ENCODE assay signal across 8 cellular contexts in genomic region chr15:84749111-84749991, GRCh38. TPM values are rescaled to one million over a fixed set of nuclear protein-coding genes. Genes with fewer than 3 reads are reported as not detected.
DNase-seq lines count a peak whose midpoint lies in the region; ATAC-seq and TF ChIP-seq lines count a peak whose summit lies in the region.

No MANE protein-coding gene starts in this region.

- H3K27me3 ChIP-seq in colonic mucosa: no peaks in the 10 kb centered on the region
- H3K27me3 ChIP-seq in lower lobe of right lung (ENCODE audit: low read depth): no peaks in the 10 kb centered on the region

- CTCF ChIA-PET in activated B cell treated with CpG ODN at 0.5 μM for 24 hours (lab: Charles Lee): interaction anchor here (0.9 to 2.5 kb wide), 8 partner anchors 12 to 151 kb away, joined by 3 to 9 read pairs (median 3); partner anchors contain the start of gene SEC11A

- peak overlapping the region; percentile 97 for H3K4me3 Mint-ChIP-seq in activated B cell treated with CpG ODN at 0.5 μM for 24 hours

- H3K4me1 Mint-ChIP-seq in activated B cell treated with CpG ODN at 0.5 μM for 24 hours: peaks cover 76% of the 10 kb centered on the region

- no peaks in the 10 kb centered on the region for H3K9me3 Mint-ChIP-seq in activated B cell treated with CpG ODN at 0.5 μM for 24 hours

- H3K36me3 ChIP-seq in colonic mucosa (no peaks in the 10 kb centered on the region), lower lobe of right lung (no peaks in the 10 kb centered on the region)

- peak; percentile 1 for ATAC-seq in GM19452 (IDR thresholded peaks at IDR 0.05; ENCODE audit: unreplicated experiment)
- ATAC-seq in activated B cell treated with CpG ODN at 0.5 μM for 24 hours (ENCODE audit: low read depth): no peak
- peak; percentile 23 to 37 for ATAC-seq in lower lobe of right lung

- H3K36me3 Mint-ChIP-seq in activated B cell treated with CpG ODN at 0.5 μM for 24 hours (ENCODE audit: low read depth): peaks cover 24% of the 10 kb centered on the region

- H3K27ac Mint-ChIP-seq in activated B cell treated with CpG ODN at 0.5 μM for 24 hours: peak overlapping the region; percentile 84

- POLR2A ChIA-PET in activated B cell treated with CpG ODN at 0.5 μM for 24 hours (lab: Charles Lee): interaction anchor here (0.6 to 4.6 kb wide), 14 partner anchors 11 to 232 kb away, joined by 3 to 127 read pairs (median 4); partner anchors contain the start of genes NMB, PDE8A and SEC11A

- peak overlapping the region; percentile 98 for H3K27ac ChIP-seq in 22Rv1
- H3K27ac ChIP-seq in colonic mucosa: peak overlapping the region; percentile 92
- H3K27ac ChIP-seq in lower lobe of right lung: peak overlapping the region; percentile 100
- H3K27ac ChIP-seq in substantia nigra (ENCODE audit: low read depth, low read length, poor library complexity, severe bottlenecking): peak overlapping the region; percentile 93

- intact Hi-C loops in activated B cell treated with CpG ODN at 0.5 μM for 24 hours (cut with micrococcal nuclease): loop anchor here (2.0 to 5.0 kb wide), 3 partner anchors 13 to 63 kb away; no protein-coding TSS in a partner anchor
- intact Hi-C loops in colonic mucosa (cut with DNase I): no loop called here
- intact Hi-C loops in lower lobe of right lung (cut with DNase I): no loop called here

- H3K9me3 ChIP-seq in colonic mucosa (no peaks in the 10 kb centered on the region), lower lobe of right lung (no peaks in the 10 kb centered on the region)

- DNase-seq in LHCN-M2 (ENCODE audit: low read depth) (peak; percentile 41), activated B cell treated with CpG ODN at 0.5 μM for 24 hours (peak; percentile 17), colonic mucosa (peak; percentile 47), lower lobe of right lung (peak; percentile 54), substantia nigra (lab: John Stamatoyannopoulos, UW) (peak in 19 of 49 donors; percentile 7 to 62 (median 35)), NCI-H187 (lab: John Stamatoyannopoulos, UW) (no peak)

- H3K27me3 Mint-ChIP-seq in activated B cell treated with CpG ODN at 0.5 μM for 24 hours: no peaks in the 10 kb centered on the region

- peak overlapping the region; percentile 84 for H3K4me3 ChIP-seq in colonic mucosa
- peak overlapping the region; percentile 90 for H3K4me3 ChIP-seq in lower lobe of right lung

- no peak for TF ChIP-seq CTCF in 22Rv1 (IDR thresholded peaks at IDR 0.05)
- TF ChIP-seq CTCF in activated B cell treated with CpG ODN at 0.5 μM for 24 hours (IDR thresholded peaks at IDR 0.05): no peak
- no peak for TF ChIP-seq CTCF in colonic mucosa (IDR thresholded peaks at IDR 0.05)
- TF ChIP-seq CTCF in lower lobe of right lung (IDR thresholded peaks at IDR 0.05): no peak

- peak overlapping the region; percentile 81 to 99 for H3K9ac ChIP-seq in colonic mucosa (ENCODE audit: low read depth in 2 of 2, low read length in 2 of 2)

- H3K4me1 ChIP-seq in colonic mucosa (peaks cover 30% of the 10 kb centered on the region), lower lobe of right lung (peaks cover 71% of the 10 kb centered on the region)

RNA-seq across cellular contexts. Expression of gene ZNF592, which starts 1.0 kb away (rescaled TPM):
- 9.2 and 12.2 TPM in 2 replicates for total RNA-seq in LHCN-M2 (2014; rRNA removed)
- 15.5 TPM for polyA plus RNA-seq in LHCN-M2 (2012)
- total RNA-seq in activated B cell treated with CpG ODN at 0.5 μM for 24 hours: 40.6 and 44.3 TPM in 2 replicates
- total RNA-seq in colonic mucosa: 10 to 100 TPM; 25.9 to 27.0 TPM
- 34.8 TPM for total RNA-seq in lower lobe of right lung

RNA-seq across cellular contexts. Expression of gene SEC11A, which starts 33.4 kb away (rescaled TPM):
- 215 and 239 TPM in 2 replicates for total RNA-seq in LHCN-M2 (2014; rRNA removed)
- 173 TPM for polyA plus RNA-seq in LHCN-M2 (2012)
- 68.9 and 71.2 TPM in 2 replicates for total RNA-seq in activated B cell treated with CpG ODN at 0.5 μM for 24 hours
- 100 to 1,000 TPM; 146 to 154 TPM for total RNA-seq in colonic mucosa
- 205 TPM for total RNA-seq in lower lobe of right lung

Comparison
In these comparisons a context has a peak if more than half of its experiments do, and no peak if none do; other contexts are left out.
1. DNase-seq: peak in LHCN-M2 (single experiment), activated B cell treated with CpG ODN at 0.5 μM for 24 hours (single experiment), colonic mucosa (single experiment) and lower lobe of right lung (single experiment); none in NCI-H187 (0 of 2).
2. Peak in every context shown above with its lines, with median percentiles within 50 percentile points of each other: H3K27ac ChIP-seq.